8 cellular contexts compared by ENCODE assay signal in the genomic region with DNA sequence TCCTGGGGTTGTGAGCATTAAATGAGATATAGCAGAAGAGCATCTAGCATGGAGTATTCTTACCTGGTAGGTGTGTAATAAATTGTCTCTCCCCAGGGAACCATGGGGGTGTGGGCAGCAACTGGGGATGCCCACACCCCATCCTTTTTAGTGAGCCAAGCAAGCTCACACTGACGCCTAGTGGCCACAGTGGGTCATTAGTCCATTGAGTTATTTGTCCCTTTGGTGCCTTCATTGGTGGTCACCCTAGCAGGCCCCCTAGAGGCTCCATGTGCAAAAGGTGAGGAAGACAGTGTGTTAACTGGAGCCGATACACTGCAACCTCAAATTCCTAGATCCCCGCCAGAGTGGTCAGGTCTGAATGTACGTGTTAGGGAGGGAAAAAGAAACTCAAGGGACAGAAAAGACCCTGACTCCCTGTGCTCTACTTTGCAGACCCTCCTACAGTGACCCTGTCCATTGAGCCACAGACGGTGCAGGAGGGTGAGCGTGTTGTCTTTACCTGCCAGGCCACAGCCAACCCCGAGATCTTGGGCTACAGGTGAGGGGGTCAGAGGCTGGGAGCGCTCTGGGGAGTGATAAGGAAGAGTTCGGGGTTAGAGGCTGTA.
DNase-seq lines count a peak whose midpoint lies in the region; ATAC-seq and TF ChIP-seq lines count a peak whose summit lies in the region.

No MANE protein-coding gene starts in this region.

- ATAC-seq in GM21526 (IDR thresholded peaks at IDR 0.05; ENCODE audit: low FRiP score, unreplicated experiment) (peak; percentile 58), heart right ventricle (peak in 6 of 8 donors; percentile 50 to 81 (median 73)), sciatic nerve (peak; percentile 74), GM21381 (IDR thresholded peaks at IDR 0.05; ENCODE audit: unreplicated experiment) (no peak)

- intact Hi-C loops in heart right ventricle (cut with DNase I) = loop anchor here in 8 of 10 donors (1.0 to 10.0 kb wide), 7 partner anchors 51 to 120 kb away; a partner anchor contains a TSS
- intact Hi-C loops in sciatic nerve (cut with DNase I) = no loop called here

- no peak overlapping the region for H3K27ac Mint-ChIP-seq in activated naive CD4-positive, alpha-beta T cell treated with anti-CD3 and anti-CD28 coated beads, Interleukin-2, amount 10 ng/mL, durations not matched to agents 7 days and 5 days

- no peaks in the 10 kb centered on the region for H3K4me1 Mint-ChIP-seq in activated naive CD4-positive, alpha-beta T cell treated with anti-CD3 and anti-CD28 coated beads, Interleukin-2, amount 10 ng/mL, durations not matched to agents 7 days and 5 days

- DNase-seq in DMS153 treated with DMSO at 0.1 percent for 48 hours (lab: John Stamatoyannopoulos, UW; ENCODE audit: unreplicated experiment) (peak; percentile 1), NCI-H2227 treated with DMSO at 0.1 percent for 48 hours (lab: John Stamatoyannopoulos, UW) (peak; percentile 60), heart right ventricle (peak in 1 of 2 donors; percentile 59), sciatic nerve (ENCODE audit: low spot score) (peak; percentile 76)
- DNase-seq in activated naive CD4-positive, alpha-beta T cell treated with anti-CD3 and anti-CD28 coated beads, Interleukin-2, amount 10 ng/mL, durations not matched to agents 7 days and 5 days = peak; percentile 29
- DNase-seq in central memory CD4-positive, alpha-beta T cell = no peak

- no peaks in the 10 kb centered on the region for H3K9me3 Mint-ChIP-seq in activated naive CD4-positive, alpha-beta T cell treated with anti-CD3 and anti-CD28 coated beads, Interleukin-2, amount 10 ng/mL, durations not matched to agents 7 days and 5 days

- H3K4me1 ChIP-seq in heart right ventricle = no peaks in the 10 kb centered on the region

- no peak overlapping the region for H3K4me3 Mint-ChIP-seq in activated naive CD4-positive, alpha-beta T cell treated with anti-CD3 and anti-CD28 coated beads, Interleukin-2, amount 10 ng/mL, durations not matched to agents 7 days and 5 days

- peaks cover 0 to 90% (median 18%) of the 10 kb centered on the region in 9 donors for H3K36me3 ChIP-seq in heart right ventricle

- CTCF ChIA-PET in activated naive CD4-positive, alpha-beta T cell treated with anti-CD3 and anti-CD28 coated beads, Interleukin-2, amount 10 ng/mL, durations not matched to agents 7 days and 5 days (lab: Charles Lee) = no interaction called here

- TF ChIP-seq CTCF in heart right ventricle (IDR thresholded peaks at IDR 0.05) = peak; percentile 76 to 89 (median 85)

- H3K27ac ChIP-seq in heart right ventricle = no peak overlapping the region

- H3K27me3 ChIP-seq in heart right ventricle = no peaks in the 10 kb centered on the region

- H3K36me3 Mint-ChIP-seq in activated naive CD4-positive, alpha-beta T cell treated with anti-CD3 and anti-CD28 coated beads, Interleukin-2, amount 10 ng/mL, durations not matched to agents 7 days and 5 days = no peaks in the 10 kb centered on the region

- WGBS in heart right ventricle, 2 donors = 61 to 63% methylated on average over 9 of the region's 9 CpGs

- H3K27me3 Mint-ChIP-seq in activated naive CD4-positive, alpha-beta T cell treated with anti-CD3 and anti-CD28 coated beads, Interleukin-2, amount 10 ng/mL, durations not matched to agents 7 days and 5 days = no peaks in the 10 kb centered on the region

- H3K9me3 ChIP-seq in heart right ventricle = no peaks in the 10 kb centered on the region

- H3K4me3 ChIP-seq in heart right ventricle = no peak overlapping the region
